In genomic region chr4:168285850-168286249, GRCh38 we compare ENCODE assay signal across 3 cellular contexts. TPM values are rescaled to one million over a fixed set of nuclear protein-coding genes. Genes with fewer than 3 reads are reported as not detected.
A peak's percentile ranks its signal among the peaks of the same experiment; 100 is the strongest.
DNase-seq lines count a peak whose midpoint lies in the region; ATAC-seq, FAIRE-seq and TF ChIP-seq lines count a peak whose summit lies in the region.
"Not testable (repeated sequence)": the region's sequence is repeated elsewhere in the genome, so short reads cannot be mapped to it uniquely, and the experiment has no call there.

No MANE protein-coding gene starts in this region.

- not testable (repeated sequence) for H3K27me3 Mint-ChIP-seq in activated naive CD4-positive, alpha-beta T cell treated with anti-CD3 and anti-CD28 coated beads, Interleukin-2, amount 50 U/mL, for 24 hours

- not testable (repeated sequence) for TF ChIP-seq RAD21 in K562 (CRISPR knock-in tag; conservative IDR thresholded peaks at IDR 0.05 in 1 of 2, IDR thresholded peaks at IDR 0.05 in 1 of 2)

- not testable (repeated sequence) for H3K27ac ChIP-seq in HEK293 (ENCODE audit: extremely low read depth, low read depth, low read length); K562 (ENCODE audit: extremely low read depth, low read depth, low read length)

- not testable (repeated sequence) for H3K4me1 ChIP-seq in HEK293 (ENCODE audit: control insufficient read depth, insufficient read depth, low read length); K562 (replicated peaks in 1 of 2; ENCODE audit: control insufficient read depth in 2 of 2, insufficient read depth in 2 of 2, low read length in 2 of 2)

- H3K27ac Mint-ChIP-seq in activated naive CD4-positive, alpha-beta T cell treated with anti-CD3 and anti-CD28 coated beads, Interleukin-2, amount 50 U/mL, for 24 hours: peak overlapping the region; percentile 0

- H3K4me3 Mint-ChIP-seq in activated naive CD4-positive, alpha-beta T cell treated with anti-CD3 and anti-CD28 coated beads, Interleukin-2, amount 50 U/mL, for 24 hours: not testable (repeated sequence)

- not testable (repeated sequence) for ATAC-seq in K562

- not testable (repeated sequence) for TF ChIP-seq POLR2A in K562 (conservative IDR thresholded peaks at IDR 0.05)

- H3K36me3 Mint-ChIP-seq in activated naive CD4-positive, alpha-beta T cell treated with anti-CD3 and anti-CD28 coated beads, Interleukin-2, amount 50 U/mL, for 24 hours: peaks cover 31% of the 10 kb centered on the region

- CTCF ChIA-PET in HEK293 (lab: Yijun Ruan, JAX); K562 (lab: Yijun Ruan, JAX; ENCODE audit: low intra/inter-chr PET ratio): not testable (repeated sequence)

- not testable (repeated sequence) for H3K27me3 ChIP-seq in K562 (ENCODE audit: control insufficient read depth in 2 of 2, insufficient read depth in 2 of 2, low read length in 2 of 2)

- 0% methylated on average over 1 of the region's 1 CpG for WGBS in K562 (ENCODE audit: insufficient coverage, low coverage, missing lambda C conversion rate)

- not testable (repeated sequence) for DNase-seq in K562 (ENCODE audit: extremely low read depth in 1 of 4, low spot score in 3 of 4)

- not testable (repeated sequence) for FAIRE-seq in K562 (lab: Jason Lieb, UNC)

- not testable (repeated sequence) for H3K36me3 ChIP-seq in HEK293 (ENCODE audit: control insufficient read depth in 2 of 2, insufficient read depth in 1 of 2, low read length in 2 of 2); K562 (ENCODE audit: control insufficient read depth, insufficient read depth, low read length)

- H3K9ac ChIP-seq in K562 (ENCODE audit: insufficient read depth in 1 of 2, low read depth in 2 of 2, low read length in 2 of 2): not testable (repeated sequence)

- not testable (repeated sequence) for H3K4me3 ChIP-seq in HEK293 (ENCODE audit: low read depth, low read length); K562

- H3K4me2 ChIP-seq in K562 (ENCODE audit: insufficient read depth, low read length): not testable (repeated sequence)

- not testable (repeated sequence) for H3K9me3 ChIP-seq in HEK293 (ENCODE audit: control insufficient read depth, insufficient read depth, low read depth, low read length); K562 (replicated peaks; ENCODE audit: control insufficient read depth, insufficient read depth, low read depth, low read length)

- not testable (repeated sequence) for H2AFZ ChIP-seq in K562 (ENCODE audit: low read depth, low read length)

- in situ Hi-C loops in K562 (cut with MboI): not testable (repeated sequence)

- intact Hi-C loops in K562 (cut with micrococcal nuclease): not testable (repeated sequence)

- not testable (repeated sequence) for H3K9me3 Mint-ChIP-seq in activated naive CD4-positive, alpha-beta T cell treated with anti-CD3 and anti-CD28 coated beads, Interleukin-2, amount 50 U/mL, for 24 hours

- not testable (repeated sequence) for H4K20me1 ChIP-seq in K562 (replicated peaks; ENCODE audit: control insufficient read depth, insufficient read depth, low read length)

- not testable (repeated sequence) for H3K79me2 ChIP-seq in K562 (ENCODE audit: control insufficient read depth, insufficient read depth, low read length)

- POLR2A ChIA-PET in HEK293 (lab: Yijun Ruan, JAX); K562 (lab: Yijun Ruan, JAX): not testable (repeated sequence)

- H3K4me1 Mint-ChIP-seq in activated naive CD4-positive, alpha-beta T cell treated with anti-CD3 and anti-CD28 coated beads, Interleukin-2, amount 50 U/mL, for 24 hours: not testable (repeated sequence)

- not testable (repeated sequence) for TF ChIP-seq CTCF in HEK293 (tag by site-specific recombination; IDR thresholded peaks at IDR 0.05); K562 (IDR thresholded peaks at IDR 0.05 in 2 of 3, conservative IDR thresholded peaks at IDR 0.05 in 1 of 3; ENCODE audit: insufficient read depth in 2 of 3, low read depth in 1 of 3, low read length in 3 of 3)

- H3K9me1 ChIP-seq in K562 (ENCODE audit: control insufficient read depth, insufficient read depth, low read length): not testable (repeated sequence)

- BruUV-seq in K562 (replicated peaks; lab: Mats Ljungman, UMichigan): not testable (repeated sequence)

- not testable (repeated sequence) for TF ChIP-seq EP300 in K562 (IDR thresholded peaks at IDR 0.05; ENCODE audit: low read length)

TF ChIP-seq in HEK293, 187 proteins besides CTCF, POLR2A, EP300 and RAD21:
- peak; percentile 68; the same call in 1 of the 2 replicates for TF ChIP-seq ZNF366 (tag by site-specific recombination; conservative IDR thresholded peaks at IDR 0.05)

TF ChIP-seq in K562, 482 proteins besides CTCF, POLR2A, EP300 and RAD21:
- TF ChIP-seq ZNF512 (tag; IDR thresholded peaks at IDR 0.05): peak; percentile 55; the same call in 1 of the 2 replicates

RNA-seq across cellular contexts. Expression of gene DDX60, which starts 32.7 kb away (rescaled TPM):
- 0.07 TPM in 1 of 2 replicates, not detected in the other for total RNA-seq in K562 (2011; cell fraction: chromatin; rRNA removed; ENCODE audit: low replicate concordance)
- not detected in 2 replicates for total RNA-seq in K562 (2011; cell fraction: nucleolus; rRNA removed)
- total RNA-seq in K562 (2011; cell fraction: nucleoplasm; rRNA removed): 0.15 TPM in 1 of 2 replicates, not detected in the other
- total RNA-seq in K562 (2014; rRNA removed) (0.04 and 0.18 TPM in 2 replicates), K562 (2014; rRNA removed; fragmentation: Illumina TruSeq; extraction: Trizol) (0.10 and 0.25 TPM in 2 replicates), K562 (2015; rRNA removed; fragmentation: Illumina TruSeq; extraction: Trizol) (0.11 and 0.22 TPM in 2 replicates), K562 (2021) (0.13 and 0.47 TPM in 2 replicates)
- polyA plus RNA-seq in K562 (2011; rRNA removed) (0.06 TPM in 1 of 2 replicates, not detected in the other), K562 (2014; fragmentation: Illumina TruSeq; extraction: Trizol) (0.12 TPM in 1 of 2 replicates, not detected in the other), K562 (2014; fragmentation: Nextera tagmentation; extraction: Ambion mirVana) (under 1 TPM; 0.08 to 0.10 TPM), K562 (2014; rRNA removed) (0.24 and 0.27 TPM in 2 replicates)
- 0.04 TPM in 1 of 2 replicates, not detected in the other for polyA plus RNA-seq in K562 (2011; cell fraction: cytosol; rRNA removed)
- polyA plus RNA-seq in K562 (2011; cell fraction: nucleus; rRNA removed): not detected in 2 replicates
- polyA plus RNA-seq in K562 (2012): 0.07 and 0.18 TPM in 2 replicates
- not detected in 2 replicates for polyA minus RNA-seq in K562 (2011; rRNA and poly(A)+ RNA removed)
- polyA minus RNA-seq in K562 (2011; cell fraction: cytosol; rRNA and poly(A)+ RNA removed): not detected in 2 replicates
- polyA minus RNA-seq in K562 (2011; cell fraction: nucleus; rRNA and poly(A)+ RNA removed): not detected in 2 replicates
